1 cellular context compared by ENCODE assay signal in the genomic region with DNA sequence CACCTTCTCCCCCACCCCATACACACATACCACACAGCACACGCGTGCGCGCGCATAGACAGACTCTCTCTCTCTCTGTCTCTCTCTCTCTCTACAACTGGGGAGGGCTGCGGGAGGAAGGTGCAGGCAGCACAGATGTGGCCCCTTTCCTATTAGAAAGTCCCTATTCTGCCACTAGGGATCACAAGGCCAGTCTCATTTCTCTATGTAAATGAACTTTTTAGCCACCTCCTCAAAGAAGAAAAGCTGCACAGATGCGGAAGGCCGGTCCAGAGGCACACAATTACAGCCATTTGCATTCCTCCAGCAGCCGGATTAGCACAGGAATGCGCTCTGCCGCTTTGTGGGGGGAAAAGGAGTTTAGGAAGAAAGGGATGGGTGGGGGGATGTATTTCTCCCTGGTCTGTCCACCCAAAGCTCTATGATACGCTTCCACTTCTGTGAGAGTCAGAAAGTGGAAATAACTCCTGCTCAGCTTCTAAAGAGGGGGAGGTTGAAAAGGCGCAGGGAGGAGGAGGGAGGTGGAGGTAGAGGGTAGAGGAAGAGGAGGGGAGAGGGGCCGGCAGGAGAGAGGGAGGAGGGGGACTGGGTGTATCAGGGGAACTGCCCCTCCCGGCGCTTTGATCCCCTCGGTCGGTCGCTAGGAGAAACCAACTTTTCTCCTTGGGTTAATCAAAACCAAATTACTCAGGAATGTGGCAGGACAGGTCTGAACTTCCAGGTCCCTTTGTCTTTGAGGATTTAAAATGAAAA.
TF ChIP-seq lines count a peak whose summit lies in the region.

No MANE protein-coding gene starts in this region.

TF ChIP-seq in IMR-90, 13 proteins besides CTCF, POLR2A, EP300 and RAD21 (continued from another document):
- no peak for TF ChIP-seq RCOR1 (IDR thresholded peaks at IDR 0.05; ENCODE audit: insufficient replicate concordance, low read length)
- TF ChIP-seq FOS (IDR thresholded peaks at IDR 0.05; ENCODE audit: low read depth, low read length), result no peak
- TF ChIP-seq RFX5 (IDR thresholded peaks at IDR 0.05; ENCODE audit: low read depth, low read length), result no peak
